ENCODE assay signal across 8 cellular contexts in the genomic region with DNA sequence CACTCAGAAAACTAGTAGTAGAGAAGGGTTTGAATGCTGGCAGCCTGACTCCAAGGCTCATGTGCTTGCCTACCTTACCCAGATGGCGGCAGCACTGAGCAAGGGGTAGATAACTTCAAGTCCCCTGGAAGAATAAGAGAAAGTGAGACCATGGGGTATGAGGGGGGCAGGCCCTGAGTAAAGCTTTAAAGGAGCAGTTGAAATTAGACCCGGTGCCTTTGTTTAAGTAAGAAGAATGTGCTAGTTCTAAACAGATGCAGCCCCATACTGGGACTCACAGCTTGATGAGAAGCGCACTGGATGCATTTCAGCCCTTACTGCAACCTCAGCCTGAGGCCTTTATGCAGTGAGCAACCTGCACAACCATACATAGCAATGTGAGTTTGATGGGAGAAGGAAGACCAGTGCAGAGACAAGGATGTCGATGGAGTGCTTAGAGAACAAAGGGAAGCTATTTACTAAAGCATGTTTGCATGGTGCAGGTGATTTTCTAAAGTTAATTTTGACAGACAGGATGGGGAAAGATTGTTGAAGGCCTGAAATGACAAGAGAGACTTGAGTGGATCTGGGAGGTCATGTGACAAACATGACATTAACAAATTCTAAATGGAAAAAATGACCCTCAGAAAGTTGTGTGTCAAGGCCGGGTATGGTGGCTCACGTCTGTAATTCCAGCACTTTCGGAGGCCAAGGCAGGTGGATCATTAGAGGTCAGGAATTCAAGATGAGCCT. TPM values are rescaled to one million over a fixed set of nuclear protein-coding genes. Genes with fewer than 3 reads are reported as not detected.
DNase-seq lines count a peak whose midpoint lies in the region; ATAC-seq, FAIRE-seq and TF ChIP-seq lines count a peak whose summit lies in the region.

No MANE protein-coding gene starts in this region.

- H3K36me3 ChIP-seq in Caco-2 (ENCODE audit: control insufficient read depth, insufficient read depth, low read length) (no peaks in the 10 kb centered on the region; the same call in 1 of the 2 replicates), WERI-Rb-1 (no peaks in the 10 kb centered on the region), small intestine (ENCODE audit: control insufficient read depth in 2 of 2, insufficient read depth in 2 of 2, low read length in 2 of 2) (no peaks in the 10 kb centered on the region), vagina (no peaks in the 10 kb centered on the region)

- H3K9me3 ChIP-seq in Caco-2 (no peaks in the 10 kb centered on the region), WERI-Rb-1 (ENCODE audit: severe bottlenecking) (no peaks in the 10 kb centered on the region), small intestine (ENCODE audit: control insufficient read depth, low read depth) (no peaks in the 10 kb centered on the region), vagina (no peaks in the 10 kb centered on the region)

- POLR2A ChIA-PET in Caco-2 (lab: Charles Lee): no interaction called here

- no peaks in the 10 kb centered on the region for H3K4me1 Mint-ChIP-seq in Caco-2 (ENCODE audit: low read depth, unreplicated experiment)

- no peak overlapping the region for H3K27ac Mint-ChIP-seq in Caco-2 (ENCODE audit: unreplicated experiment)

- no peaks in the 10 kb centered on the region for H3K9me3 Mint-ChIP-seq in Caco-2 (ENCODE audit: unreplicated experiment)

- H3K36me3 Mint-ChIP-seq in Caco-2 (ENCODE audit: insufficient read depth, unreplicated experiment): no peaks in the 10 kb centered on the region

- H3K27me3 ChIP-seq in Caco-2 (replicated peaks; ENCODE audit: control insufficient read depth, insufficient read depth, low read length): no peaks in the 10 kb centered on the region
- H3K27me3 ChIP-seq in WERI-Rb-1 (ENCODE audit: insufficient read depth, low read depth, severe bottlenecking): no peaks in the 10 kb centered on the region
- H3K27me3 ChIP-seq in small intestine (ENCODE audit: control insufficient read depth in 2 of 2, insufficient read depth in 2 of 2, low read length in 2 of 2): no peaks in the 10 kb centered on the region
- no peaks in the 10 kb centered on the region for H3K27me3 ChIP-seq in vagina

- TF ChIP-seq CTCF in Caco-2 (IDR thresholded peaks at IDR 0.05; ENCODE audit: insufficient read depth in 1 of 2, low read depth in 1 of 2, low read length in 1 of 2, severe bottlenecking in 1 of 2, unreplicated experiment in 1 of 2): peak; percentile 64
- peak; percentile 60 for TF ChIP-seq CTCF in WERI-Rb-1 (IDR thresholded peaks at IDR 0.05; ENCODE audit: low read depth, low read length)
- TF ChIP-seq CTCF in epithelial cell of esophagus (IDR thresholded peaks at IDR 0.05; ENCODE audit: insufficient read depth, low read depth, low read length, missing control alignments): peak; percentile 40
- TF ChIP-seq CTCF in vagina (IDR thresholded peaks at IDR 0.05): no peak

- H3K4me3 Mint-ChIP-seq in Caco-2 (ENCODE audit: unreplicated experiment): no peak overlapping the region

- H3K4me3 ChIP-seq in Caco-2 (ENCODE audit: low read depth, low read length): no peak overlapping the region
- H3K4me3 ChIP-seq in WERI-Rb-1 (ENCODE audit: low read depth, low read length): no peak overlapping the region
- no peak overlapping the region for H3K4me3 ChIP-seq in epithelial cell of esophagus (ENCODE audit: low read length)
- no peak overlapping the region for H3K4me3 ChIP-seq in small intestine (ENCODE audit: low read depth in 1 of 2, low read length in 2 of 2)
- H3K4me3 ChIP-seq in vagina: no peak overlapping the region

- no peak overlapping the region for H3K27ac ChIP-seq in WERI-Rb-1
- no peak overlapping the region for H3K27ac ChIP-seq in small intestine (ENCODE audit: low read depth in 1 of 2, low read length in 1 of 2)
- no peak overlapping the region for H3K27ac ChIP-seq in vagina

- H3K27me3 Mint-ChIP-seq in Caco-2 (ENCODE audit: insufficient read depth, unreplicated experiment): peaks cover 23% of the 10 kb centered on the region

- DNase-seq in Caco-2 (peak; percentile 37 to 53), HK-2 (ENCODE audit: unreplicated experiment) (peak; percentile 16), WERI-Rb-1 (peak; percentile 33), epithelial cell of esophagus (ENCODE audit: low read depth) (peak; percentile 30), small intestine (peak; percentile 55), vagina (ENCODE audit: extremely low spot score in 2 of 2) (no peak)

- no peak for FAIRE-seq in small intestine (lab: Jason Lieb, UNC)

- ATAC-seq in GM21529 (IDR thresholded peaks at IDR 0.05; ENCODE audit: unreplicated experiment): no peak
- no peak for ATAC-seq in HG02759 (IDR thresholded peaks at IDR 0.05; ENCODE audit: unreplicated experiment)

- CTCF ChIA-PET in Caco-2 (lab: Charles Lee): interaction anchor here (0.5 to 2.6 kb wide), 6 partner anchors 12 to 444 kb away, joined by 3 to 23 read pairs (median 3); no protein-coding TSS in a partner anchor

- intact Hi-C loops in Caco-2 (cut with micrococcal nuclease; ENCODE audit: unreplicated experiment): loop anchor here (2.0 kb wide), 2 partner anchors 66 to 92 kb away; no protein-coding TSS in a partner anchor
- intact Hi-C loops in vagina (cut with DNase I): no loop called here

- WGBS in small intestine, 3 donors: 62 to 74% (median 70%) methylated on average over 7 of the region's 7 CpGs

- BruUV-seq in Caco-2 (replicated peaks; lab: Mats Ljungman, UMichigan): no TSS peak

- no peak for TF ChIP-seq POLR2A in vagina (IDR thresholded peaks at IDR 0.05)

- H3K4me1 ChIP-seq in Caco-2: no peaks in the 10 kb centered on the region
- peaks cover 0 to 3% of the 10 kb centered on the region in 2 donors for H3K4me1 ChIP-seq in small intestine (ENCODE audit: control insufficient read depth in 2 of 2, insufficient read depth in 1 of 2, low read depth in 1 of 2, low read length in 1 of 2)
- no peaks in the 10 kb centered on the region for H3K4me1 ChIP-seq in vagina

RNA-seq across cellular contexts. Expression of gene TMA7B, which starts 27.1 kb away (rescaled TPM):
- total RNA-seq in Caco-2 (2022): not detected in 2 replicates
- under 1 TPM in 2 of 3 donors, not detected in 1; 0.04 to 0.54 TPM for polyA plus RNA-seq in small intestine
- 1.7 TPM for total RNA-seq in vagina

RNA-seq across cellular contexts. Expression of gene GRAP2, which starts 32.2 kb away (rescaled TPM):
- total RNA-seq in Caco-2 (2022): not detected in 2 replicates
- polyA plus RNA-seq in small intestine: 1 to 10 TPM; 2.0 to 3.4 (median 2.7) TPM
- total RNA-seq in vagina: 12.3 TPM

RNA-seq across cellular contexts. Expression of gene ENTHD1, which starts 39.5 kb away (rescaled TPM):
- total RNA-seq in Caco-2 (2022) (not detected in 2 replicates), vagina (not detected)
- polyA plus RNA-seq in small intestine: under 1 TPM in 1 of 3 donors, not detected in 2; 0.01 TPM

Comparison
In these comparisons a context has a peak if more than half of its experiments do, and no peak if none do; other contexts are left out.
1. DNase-seq: peak in Caco-2 (2 of 2), HK-2 (single experiment), WERI-Rb-1 (single experiment), epithelial cell of esophagus (single experiment) and small intestine (single experiment); none in vagina (0 of 2).
2. CTCF ChIP-seq: peak in Caco-2 (2 of 2), WERI-Rb-1 (single experiment) and epithelial cell of esophagus (single experiment); none in vagina (0 of 3).
3. RNA of gene GRAP2, which starts 32.2 kb away (total RNA-seq): 12.3 TPM in vagina (single experiment); not detected in Caco-2; every median in the first group is over 10 times any median in the second.